In the genomic region with DNA sequence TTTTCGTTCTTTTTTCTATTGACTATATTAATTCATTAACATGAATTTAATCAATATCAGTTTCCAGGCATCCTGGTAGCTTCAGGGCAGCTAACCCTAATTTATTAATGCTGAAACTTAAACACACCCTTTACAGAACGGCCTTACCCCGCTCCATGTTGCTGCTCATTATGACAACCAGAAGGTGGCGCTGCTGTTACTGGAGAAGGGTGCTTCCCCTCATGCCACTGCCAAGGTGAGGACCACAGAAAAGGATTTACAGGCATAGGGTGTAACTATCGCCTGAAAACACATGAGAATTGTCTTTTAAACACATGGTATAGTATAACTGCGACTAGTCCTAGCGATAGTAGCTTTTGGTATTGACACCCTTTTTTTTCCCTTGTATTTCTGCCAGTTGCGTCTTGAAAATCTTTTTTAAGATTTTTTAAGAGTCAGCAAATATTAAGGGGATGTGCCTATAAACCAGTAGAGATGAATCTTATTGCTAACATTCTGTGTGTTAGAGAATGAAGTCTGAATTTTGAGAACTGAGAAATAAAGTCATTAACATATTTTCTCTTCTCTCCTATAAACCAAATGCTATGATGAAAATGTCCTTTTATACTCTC, we compare ENCODE assay signal across 8 cellular contexts.
A peak's percentile ranks its signal among the peaks of the same experiment; 100 is the strongest.
DNase-seq lines count a peak whose midpoint lies in the region; ATAC-seq and TF ChIP-seq lines count a peak whose summit lies in the region.

No MANE protein-coding gene starts in this region.

- no peaks in the 10 kb centered on the region for H3K4me1 ChIP-seq in CD4-positive, alpha-beta memory T cell (ENCODE audit: insufficient read depth, low read length)

- H3K27ac ChIP-seq in CD4-positive, alpha-beta memory T cell (ENCODE audit: low read depth, low read length): no peak overlapping the region

- POLR2A ChIA-PET in CD4-positive, alpha-beta memory T cell (lab: Charles Lee; ENCODE audit: partially characterized antibody): no interaction called here

- CTCF ChIA-PET in CD4-positive, alpha-beta memory T cell (lab: Charles Lee; ENCODE audit: partially characterized antibody): no interaction called here

- H3K4me3 ChIP-seq in CD4-positive, alpha-beta memory T cell (ENCODE audit: low read length in 2 of 2): no peak overlapping the region
- no peak overlapping the region for H3K4me3 ChIP-seq in epithelial cell of esophagus (ENCODE audit: low read length)

- no peak overlapping the region for H3K27ac Mint-ChIP-seq in CD4-positive, alpha-beta memory T cell
- no peak overlapping the region for H3K27ac Mint-ChIP-seq in naive B cell

- no peaks in the 10 kb centered on the region for H3K36me3 ChIP-seq in CD4-positive, alpha-beta memory T cell (ENCODE audit: insufficient read depth, low read length)

- no peaks in the 10 kb centered on the region for H3K4me1 Mint-ChIP-seq in CD4-positive, alpha-beta memory T cell
- no peaks in the 10 kb centered on the region for H3K4me1 Mint-ChIP-seq in naive B cell

- H3K4me3 Mint-ChIP-seq in CD4-positive, alpha-beta memory T cell: no peak overlapping the region
- H3K4me3 Mint-ChIP-seq in naive B cell: no peak overlapping the region

- no peaks in the 10 kb centered on the region for H3K36me3 Mint-ChIP-seq in CD4-positive, alpha-beta memory T cell
- no peaks in the 10 kb centered on the region for H3K36me3 Mint-ChIP-seq in naive B cell

- H3K27me3 Mint-ChIP-seq in CD4-positive, alpha-beta memory T cell: peaks cover 3 to 11% of the 10 kb centered on the region in 2 donors
- peaks cover 8 to 14% (median 13%) of the 10 kb centered on the region in 3 donors for H3K27me3 Mint-ChIP-seq in naive B cell

- H3K27me3 ChIP-seq in CD4-positive, alpha-beta memory T cell (ENCODE audit: insufficient read depth, low read length): no peaks in the 10 kb centered on the region

- peak; percentile 96 for TF ChIP-seq CTCF in epithelial cell of esophagus (IDR thresholded peaks at IDR 0.05; ENCODE audit: insufficient read depth, low read depth, low read length, missing control alignments)

- ATAC-seq in HG03159 (IDR thresholded peaks at IDR 0.05; ENCODE audit: unreplicated experiment) (peak; percentile 100), naive B cell (ENCODE audit: low read depth in 2 of 2) (peak; percentile 56 to 62)

- no peaks in the 10 kb centered on the region for H3K9me3 Mint-ChIP-seq in CD4-positive, alpha-beta memory T cell
- no peaks in the 10 kb centered on the region for H3K9me3 Mint-ChIP-seq in naive B cell

- H3K9me3 ChIP-seq in CD4-positive, alpha-beta memory T cell (ENCODE audit: control insufficient read depth in 1 of 2, low read length in 2 of 2): no peaks in the 10 kb centered on the region

- DNase-seq in CD4-positive, alpha-beta memory T cell: peak in 4 of 5 donors; percentile 24 to 35 (median 33)
- DNase-seq in GM19238 (ENCODE audit: insufficient read length, low spot score) (peak; percentile 48), NCI-H345 treated with DMSO at 0.1 percent for 48 hours (lab: John Stamatoyannopoulos, UW; ENCODE audit: unreplicated experiment) (peak; percentile 29), epithelial cell of esophagus (ENCODE audit: low read depth) (peak; percentile 84), naive B cell (peak; percentile 15), stromal cell of bone marrow (ENCODE audit: low read depth) (peak; percentile 66)
- DNase-seq in activated CD4-positive, alpha-beta T cell treated with anti-CD3 and anti-CD28 coated beads, Interleukin-2, amount 50 U/mL, for 1 hour: peak; percentile 25

- intact Hi-C loops in CD4-positive, alpha-beta memory T cell (cut with micrococcal nuclease): loop anchor here (10.0 kb wide), 1 partner anchor 1416 kb away; no protein-coding TSS in a partner anchor

Comparison
In these comparisons a context has a peak if more than half of its experiments do, and no peak if none do; other contexts are left out.
1. DNase-seq: peak in every context shown above with its lines; median percentile 84 in epithelial cell of esophagus; 66 in stromal cell of bone marrow; 48 in GM19238; 33 in CD4-positive, alpha-beta memory T cell; 29 in NCI-H345 treated with DMSO at 0.1 percent for 48 hours; 25 in activated CD4-positive, alpha-beta T cell treated with anti-CD3 and anti-CD28 coated beads, Interleukin-2, amount 50 U/mL, for 1 hour; 15 in naive B cell.